ENCODE assay signal across 1 cellular context in the genomic region with DNA sequence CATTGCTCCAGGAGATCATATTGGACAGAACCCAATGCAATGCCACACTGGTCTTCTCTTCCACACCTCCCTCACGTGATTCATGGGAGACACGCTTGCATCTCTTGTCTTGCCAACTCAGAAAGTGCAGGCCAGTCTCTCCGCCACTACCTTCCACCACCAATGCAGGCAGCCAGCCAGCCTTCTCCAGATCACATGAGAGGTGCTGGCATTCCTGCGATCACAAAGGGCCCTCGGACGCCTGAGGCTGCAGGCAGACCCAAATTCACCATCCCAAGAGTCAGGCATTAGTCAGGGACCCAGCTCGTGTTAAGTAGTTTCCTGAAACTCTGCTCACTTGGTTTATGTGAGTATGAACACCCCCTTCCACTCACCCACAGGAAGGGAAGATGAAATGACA.
TF ChIP-seq lines count a peak whose summit lies in the region.

No MANE protein-coding gene starts in this region.

TF ChIP-seq in GM23338, 12 proteins besides CTCF, POLR2A, EP300 and RAD21 (continued from another document):
- TF ChIP-seq, protein P1, sequence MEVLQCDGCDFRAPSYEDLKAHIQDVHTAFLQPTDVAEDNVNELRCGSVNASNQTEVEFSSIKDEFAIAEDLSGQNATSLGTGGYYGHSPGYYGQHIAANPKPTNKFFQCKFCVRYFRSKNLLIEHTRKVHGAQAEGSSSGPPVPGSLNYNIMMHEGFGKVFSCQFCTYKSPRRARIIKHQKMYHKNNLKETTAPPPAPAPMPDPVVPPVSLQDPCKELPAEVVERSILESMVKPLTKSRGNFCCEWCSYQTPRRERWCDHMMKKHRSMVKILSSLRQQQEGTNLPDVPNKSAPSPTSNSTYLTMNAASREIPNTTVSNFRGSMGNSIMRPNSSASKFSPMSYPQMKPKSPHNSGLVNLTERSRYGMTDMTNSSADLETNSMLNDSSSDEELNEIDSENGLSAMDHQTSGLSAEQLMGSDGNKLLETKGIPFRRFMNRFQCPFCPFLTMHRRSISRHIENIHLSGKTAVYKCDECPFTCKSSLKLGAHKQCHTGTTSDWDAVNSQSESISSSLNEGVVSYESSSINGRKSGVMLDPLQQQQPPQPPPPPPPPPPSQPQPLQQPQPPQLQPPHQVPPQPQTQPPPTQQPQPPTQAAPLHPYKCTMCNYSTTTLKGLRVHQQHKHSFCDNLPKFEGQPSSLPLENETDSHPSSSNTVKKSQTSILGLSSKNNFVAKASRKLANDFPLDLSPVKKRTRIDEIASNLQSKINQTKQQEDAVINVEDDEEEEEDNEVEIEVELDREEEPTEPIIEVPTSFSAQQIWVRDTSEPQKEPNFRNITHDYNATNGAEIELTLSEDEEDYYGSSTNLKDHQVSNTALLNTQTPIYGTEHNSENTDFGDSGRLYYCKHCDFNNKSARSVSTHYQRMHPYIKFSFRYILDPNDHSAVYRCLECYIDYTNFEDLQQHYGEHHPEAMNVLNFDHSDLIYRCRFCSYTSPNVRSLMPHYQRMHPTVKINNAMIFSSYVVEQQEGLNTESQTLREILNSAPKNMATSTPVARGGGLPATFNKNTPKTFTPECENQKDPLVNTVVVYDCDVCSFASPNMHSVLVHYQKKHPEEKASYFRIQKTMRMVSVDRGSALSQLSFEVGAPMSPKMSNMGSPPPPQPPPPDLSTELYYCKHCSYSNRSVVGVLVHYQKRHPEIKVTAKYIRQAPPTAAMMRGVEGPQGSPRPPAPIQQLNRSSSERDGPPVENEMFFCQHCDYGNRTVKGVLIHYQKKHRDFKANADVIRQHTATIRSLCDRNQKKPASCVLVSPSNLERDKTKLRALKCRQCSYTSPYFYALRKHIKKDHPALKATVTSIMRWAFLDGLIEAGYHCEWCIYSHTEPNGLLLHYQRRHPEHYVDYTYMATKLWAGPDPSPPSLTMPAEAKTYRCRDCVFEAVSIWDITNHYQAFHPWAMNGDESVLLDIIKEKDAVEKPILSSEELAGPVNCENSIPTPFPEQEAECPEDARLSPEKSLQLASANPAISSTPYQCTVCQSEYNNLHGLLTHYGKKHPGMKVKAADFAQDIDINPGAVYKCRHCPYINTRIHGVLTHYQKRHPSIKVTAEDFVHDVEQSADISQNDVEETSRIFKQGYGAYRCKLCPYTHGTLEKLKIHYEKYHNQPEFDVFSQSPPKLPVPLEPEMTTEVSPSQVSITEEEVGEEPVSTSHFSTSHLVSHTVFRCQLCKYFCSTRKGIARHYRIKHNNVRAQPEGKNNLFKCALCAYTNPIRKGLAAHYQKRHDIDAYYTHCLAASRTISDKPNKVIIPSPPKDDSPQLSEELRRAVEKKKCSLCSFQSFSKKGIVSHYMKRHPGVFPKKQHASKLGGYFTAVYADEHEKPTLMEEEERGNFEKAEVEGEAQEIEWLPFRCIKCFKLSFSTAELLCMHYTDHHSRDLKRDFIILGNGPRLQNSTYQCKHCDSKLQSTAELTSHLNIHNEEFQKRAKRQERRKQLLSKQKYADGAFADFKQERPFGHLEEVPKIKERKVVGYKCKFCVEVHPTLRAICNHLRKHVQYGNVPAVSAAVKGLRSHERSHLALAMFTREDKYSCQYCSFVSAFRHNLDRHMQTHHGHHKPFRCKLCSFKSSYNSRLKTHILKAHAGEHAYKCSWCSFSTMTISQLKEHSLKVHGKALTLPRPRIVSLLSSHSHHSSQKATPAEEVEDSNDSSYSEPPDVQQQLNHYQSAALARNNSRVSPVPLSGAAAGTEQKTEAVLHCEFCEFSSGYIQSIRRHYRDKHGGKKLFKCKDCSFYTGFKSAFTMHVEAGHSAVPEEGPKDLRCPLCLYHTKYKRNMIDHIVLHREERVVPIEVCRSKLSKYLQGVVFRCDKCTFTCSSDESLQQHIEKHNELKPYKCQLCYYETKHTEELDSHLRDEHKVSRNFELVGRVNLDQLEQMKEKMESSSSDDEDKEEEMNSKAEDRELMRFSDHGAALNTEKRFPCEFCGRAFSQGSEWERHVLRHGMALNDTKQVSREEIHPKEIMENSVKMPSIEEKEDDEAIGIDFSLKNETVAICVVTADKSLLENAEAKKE (CRISPR knock-in tag; IDR thresholded peaks at IDR 0.05): no peak
TF ChIP-seq in GM23338: peak in this region for 0.
